Comparison of ENCODE assay signal across 1 cellular context in genomic region chr7:36203081-36203775, GRCh38.
TF ChIP-seq lines count a peak whose summit lies in the region.

No MANE protein-coding gene starts in this region.

TF ChIP-seq in WTC11, 78 proteins besides CTCF, POLR2A, EP300 and RAD21 (continued from another document):
- no peak for TF ChIP-seq NR1H2 (CRISPR knock-in tag; IDR thresholded peaks at IDR 0.05)
- no peak for TF ChIP-seq SOX15 (CRISPR knock-in tag; IDR thresholded peaks at IDR 0.05)
